In genomic region chr19:46753420-46754155, GRCh38 we compare ENCODE assay signal across 8 cellular contexts. TPM values are rescaled to one million over a fixed set of nuclear protein-coding genes. Genes with fewer than 3 reads are reported as not detected.
DNase-seq lines count a peak whose midpoint lies in the region; ATAC-seq and TF ChIP-seq lines count a peak whose summit lies in the region.

No MANE protein-coding gene starts in this region.

- peak; percentile 58 for TF ChIP-seq CTCF in natural killer cell (IDR thresholded peaks at IDR 0.05)

- no peak overlapping the region for H3K27ac Mint-ChIP-seq in natural killer cell

- peaks cover 3 to 14% of the 10 kb centered on the region in 2 donors for H3K4me1 Mint-ChIP-seq in natural killer cell

- ATAC-seq in natural killer cell (peak; percentile 77 to 89 (median 78)), HG03095 (IDR thresholded peaks at IDR 0.05; ENCODE audit: unreplicated experiment) (no peak), GM19351 (IDR thresholded peaks at IDR 0.05; ENCODE audit: unreplicated experiment) (no peak)

- H3K36me3 Mint-ChIP-seq in natural killer cell, result no peaks in the 10 kb centered on the region

- no peaks in the 10 kb centered on the region for H3K9me3 Mint-ChIP-seq in natural killer cell

- peak; percentile 12 for DNase-seq in NK-92 treated with Interleukin-12 subunit alpha and Interleukin-12 subunit beta, amount 100 ng/mL, for 24 hours (lab: John Stamatoyannopoulos, UW)
- DNase-seq in NK-92 (lab: John Stamatoyannopoulos, UW; ENCODE audit: unreplicated experiment) (no peak), NCI-H2171 treated with DMSO at 0.1 percent for 48 hours (lab: John Stamatoyannopoulos, UW) (peak; percentile 95), dermis blood vessel endothelial cell (peak; percentile 64), natural killer cell (peak; percentile 54)
- peak; percentile 43 for DNase-seq in activated CD4-positive, alpha-beta T cell treated with anti-CD3 and anti-CD28 coated beads for 1 hour

- intact Hi-C loops in natural killer cell (cut with micrococcal nuclease), result no loop called here

- H3K27me3 Mint-ChIP-seq in natural killer cell (ENCODE audit: low read depth in 2 of 2), result no peaks in the 10 kb centered on the region

- H3K4me3 Mint-ChIP-seq in natural killer cell, result no peak overlapping the region

RNA-seq across cellular contexts. Expression of gene STRN4, which starts 7.3 kb away (rescaled TPM):
- 90.9 and 135 TPM in 2 replicates for total RNA-seq in dermis blood vessel endothelial cell
- 100 to 1,000 TPM; 125 to 152 (median 125) TPM for total RNA-seq in natural killer cell

RNA-seq across cellular contexts. Expression of gene FKRP, which starts 7.7 kb away (rescaled TPM):
- total RNA-seq in dermis blood vessel endothelial cell (16.7 and 21.5 TPM in 2 replicates), natural killer cell (10 to 100 TPM; 19.1 to 23.3 (median 19.8) TPM)

RNA-seq across cellular contexts. Expression of gene SLC1A5, which starts 34.8 kb away (rescaled TPM):
- 66.9 and 76.2 TPM in 2 replicates for total RNA-seq in dermis blood vessel endothelial cell
- 10 to 100 TPM; 11.2 to 23.1 (median 18.9) TPM for total RNA-seq in natural killer cell

RNA-seq across cellular contexts. Expression of gene PRKD2, which starts 36.7 kb away (rescaled TPM):
- 84.2 and 135 TPM in 2 replicates for total RNA-seq in dermis blood vessel endothelial cell
- total RNA-seq in natural killer cell, result 100 to 1,000 TPM; 179 to 216 (median 203) TPM

Comparison
In these comparisons a context has a peak if more than half of its experiments do, and no peak if none do; other contexts are left out.
1. ATAC-seq: peak in natural killer cell (3 of 3); none in HG03095 (single experiment) and GM19351 (single experiment).